10 cellular contexts compared by ENCODE assay signal in genomic region chr20:53080969-53081871, GRCh38.
DNase-seq lines count a peak whose midpoint lies in the region; ATAC-seq, FAIRE-seq and TF ChIP-seq lines count a peak whose summit lies in the region.
"Had no signal": no experiment of that assay in that cellular context is flagged by ENCODE, and none has a peak within 500 bp of the region (broad histone marks: within the 10 kb centered on the region; RNA-seq: fewer than 3 reads in every experiment).

No MANE protein-coding gene starts in this region.

- H2AFZ ChIP-seq in HepG2 (ENCODE audit: low read length) = no peak overlapping the region

- H3K27me3 ChIP-seq in heart right ventricle (no peaks in the 10 kb centered on the region), HepG2 (ENCODE audit: control insufficient read depth in 1 of 2, insufficient read depth in 2 of 2, low read length in 2 of 2) (no peaks in the 10 kb centered on the region)

- H3K4me1 Mint-ChIP-seq in activated naive CD4-positive, alpha-beta T cell treated with anti-CD3 and anti-CD28 coated beads for 36 hours (ENCODE audit: low read depth) = peaks cover 44% of the 10 kb centered on the region

- no peak for TF ChIP-seq RAD21 in HepG2 (CRISPR knock-in tag; IDR thresholded peaks at IDR 0.05)

- peak overlapping the region in 6 of 10 donors; percentile 2 to 59 (median 16) for H3K27ac ChIP-seq in heart right ventricle
- peak overlapping the region; percentile 85 for H3K27ac ChIP-seq in HepG2 (ENCODE audit: extremely low read length, insufficient read depth, low read length)

- POLR2A ChIA-PET in HepG2 (lab: Yijun Ruan, JAX) = interaction anchor here (0.6 to 2.9 kb wide), 9 partner anchors 9 to 1114 kb away, joined by 3 to 23 read pairs (median 4); no protein-coding TSS in a partner anchor

- peak overlapping the region; percentile 65 for H3K4me2 ChIP-seq in HepG2 (ENCODE audit: low read depth, low read length)

- DNase-seq in heart right ventricle = no peak
- DNase-seq in Right ventricle myocardium inferior (ENCODE audit: missing footprints) = no peak
- DNase-seq in activated naive CD4-positive, alpha-beta T cell treated with anti-CD3 and anti-CD28 coated beads for 36 hours = peak; percentile 67
- DNase-seq in HepG2 (ENCODE audit: low spot score) = peak; percentile 99
- no peak for DNase-seq in amygdala (lab: John Stamatoyannopoulos, UW)
- DNase-seq: NCI-H2171 treated with DMSO at 0.1 percent for 48 hours had no signal

- intact Hi-C loops in heart right ventricle (cut with DNase I) (no loop called here), Right ventricle myocardium inferior (cut with DNase I) (no loop called here), HepG2 (cut with micrococcal nuclease; ENCODE audit: unreplicated experiment) (loop anchor here (2.0 kb wide), 2 partner anchors 108 to 156 kb away; partner anchors contain the start of gene TSHZ2)
- intact Hi-C loops in activated naive CD4-positive, alpha-beta T cell treated with anti-CD3 and anti-CD28 coated beads for 36 hours (cut with micrococcal nuclease) = no loop called here

- no peaks in the 10 kb centered on the region for H3K79me2 ChIP-seq in HepG2 (ENCODE audit: insufficient read depth, low read length)

- TF ChIP-seq CTCF in heart right ventricle (IDR thresholded peaks at IDR 0.05) (no peak), HepG2 (CRISPR knock-in tag; IDR thresholded peaks at IDR 0.05) (no peak)

- 81 to 84% methylated on average over 10 of the region's 10 CpGs for WGBS in heart right ventricle, 2 donors
- 15% methylated on average over 10 of the region's 10 CpGs for WGBS in HepG2 (ENCODE audit: low lambda C conversion rate)

- TF ChIP-seq POLR2A in HepG2 (IDR thresholded peaks at IDR 0.05; ENCODE audit: insufficient read depth in 1 of 2, low read depth in 2 of 2, low read length in 2 of 2) = peak in 1 of 2 experiments; percentile 42; a peak in 1 of 4 replicates

- peak overlapping the region; percentile 44 for H3K4me3 Mint-ChIP-seq in activated naive CD4-positive, alpha-beta T cell treated with anti-CD3 and anti-CD28 coated beads for 36 hours
- H3K4me3 Mint-ChIP-seq: stimulated activated naive CD8-positive, alpha-beta T cell treated with anti-CD3 and anti-CD28 coated beads, Interleukin-15, Interleukin-2, amounts not matched to agents 100 ng/mL and 50 ng/mL, for 24 hours had no signal

- no peaks in the 10 kb centered on the region for H3K36me3 ChIP-seq in heart right ventricle
- no peaks in the 10 kb centered on the region for H3K36me3 ChIP-seq in HepG2 (replicated peaks in 1 of 2; ENCODE audit: control insufficient read depth in 1 of 2, insufficient read depth in 2 of 2, low read length in 2 of 2)

- no peak overlapping the region for H3K4me3 ChIP-seq in heart right ventricle
- peak overlapping the region; percentile 36 to 51 (median 40); a peak in 4 of 6 replicates for H3K4me3 ChIP-seq in HepG2 (replicated peaks in 1 of 3; ENCODE audit: insufficient read depth in 1 of 3, low read depth in 2 of 3, low read length in 3 of 3)

- H3K36me3 Mint-ChIP-seq in activated naive CD4-positive, alpha-beta T cell treated with anti-CD3 and anti-CD28 coated beads for 36 hours (ENCODE audit: low read depth) = peaks cover 11% of the 10 kb centered on the region

- CTCF ChIA-PET in activated naive CD4-positive, alpha-beta T cell treated with anti-CD3 and anti-CD28 coated beads for 36 hours (lab: Charles Lee) = no interaction called here
- CTCF ChIA-PET in HepG2 (lab: Yijun Ruan, JAX; ENCODE audit: low intra/inter-chr PET ratio, low total read pairs) = no interaction called here

- peaks cover 0 to 51% (median 33%) of the 10 kb centered on the region in 9 donors for H3K4me1 ChIP-seq in heart right ventricle
- H3K4me1 ChIP-seq in HepG2 (ENCODE audit: insufficient read depth, low read length) = peaks cover 77% of the 10 kb centered on the region

- FAIRE-seq in HepG2 (lab: Jason Lieb, UNC) = peak; percentile 93

- ATAC-seq in heart right ventricle (peak in 1 of 8 donors; percentile 39), Right ventricle myocardium inferior (no peak), HepG2 (peak; percentile 90), HG02588 (IDR thresholded peaks at IDR 0.05; ENCODE audit: unreplicated experiment) (no peak), HG03571 (IDR thresholded peaks at IDR 0.05; ENCODE audit: unreplicated experiment) (no peak), HG03354 (IDR thresholded peaks at IDR 0.05; ENCODE audit: poor library complexity, severe bottlenecking, unreplicated experiment) (no peak)

- H3K27ac Mint-ChIP-seq in activated naive CD4-positive, alpha-beta T cell treated with anti-CD3 and anti-CD28 coated beads for 36 hours = peak overlapping the region; percentile 81
- H3K27ac Mint-ChIP-seq: stimulated activated naive CD8-positive, alpha-beta T cell treated with anti-CD3 and anti-CD28 coated beads, Interleukin-15, Interleukin-2, amounts not matched to agents 100 ng/mL and 50 ng/mL, for 24 hours had no signal

- H3K9me3 ChIP-seq in heart right ventricle (no peaks in the 10 kb centered on the region), HepG2 (ENCODE audit: low read length) (no peaks in the 10 kb centered on the region)

- H3K9ac ChIP-seq in HepG2 (ENCODE audit: insufficient read depth, low read depth, low read length) = peak overlapping the region; percentile 68

- H4K20me1 ChIP-seq in HepG2 (ENCODE audit: insufficient read depth, low read length) = no peaks in the 10 kb centered on the region

- TF ChIP-seq EP300 in HepG2 (IDR thresholded peaks at IDR 0.05; ENCODE audit: low read depth in 2 of 2, low read length in 2 of 2) = peak; percentile 80 to 95
- peak; percentile 96 for TF ChIP-seq EP300 in HepG2 (CRISPR knock-in tag; IDR thresholded peaks at IDR 0.05; ENCODE audit: borderline replicate concordance)

- BruUV-seq in HepG2 (replicated peaks; lab: Mats Ljungman, UMichigan) = TSS peak; percentile 81

- no peaks in the 10 kb centered on the region for H3K9me3 Mint-ChIP-seq in activated naive CD4-positive, alpha-beta T cell treated with anti-CD3 and anti-CD28 coated beads for 36 hours
- H3K9me3 Mint-ChIP-seq: stimulated activated naive CD8-positive, alpha-beta T cell treated with anti-CD3 and anti-CD28 coated beads, Interleukin-15, Interleukin-2, amounts not matched to agents 100 ng/mL and 50 ng/mL, for 24 hours had no signal

- no peaks in the 10 kb centered on the region for H3K27me3 Mint-ChIP-seq in activated naive CD4-positive, alpha-beta T cell treated with anti-CD3 and anti-CD28 coated beads for 36 hours (ENCODE audit: low read depth)
- H3K27me3 Mint-ChIP-seq: stimulated activated naive CD8-positive, alpha-beta T cell treated with anti-CD3 and anti-CD28 coated beads, Interleukin-15, Interleukin-2, amounts not matched to agents 100 ng/mL and 50 ng/mL, for 24 hours had no signal

- in situ Hi-C loops in HepG2 (cut with HindIII; ENCODE audit: extremely low pct_ligation_motif_present, low pct_unique_long_range_greater_than_20kb) = loop anchor here (25.0 kb wide), 1 partner anchor 1131 kb away; the partner anchor contains the start of gene PFDN4

TF ChIP-seq in HepG2, 621 proteins besides CTCF, POLR2A, EP300 and RAD21 (continues in another document):
- TF ChIP-seq ZMAT3 (CRISPR knock-in tag; conservative IDR thresholded peaks at IDR 0.05) (peak; percentile 85), REPIN1 (CRISPR knock-in tag; IDR thresholded peaks at IDR 0.05; ENCODE audit: borderline replicate concordance, low read depth) (no peak), MXD4 (CRISPR knock-in tag; IDR thresholded peaks at IDR 0.05) (no peak), ZNF713 (CRISPR knock-in tag; IDR thresholded peaks at IDR 0.05) (0 out of 2 replicates have a peak, but pooled peaks have one; percentile 84), ZMYM4 (CRISPR knock-in tag; IDR thresholded peaks at IDR 0.05) (peak; percentile 91), SIN3B (IDR thresholded peaks at IDR 0.05; ENCODE audit: low read length) (no peak), PLRG1 (conservative IDR thresholded peaks at IDR 0.05) (no peak), JDP2 (CRISPR knock-in tag; IDR thresholded peaks at IDR 0.05; ENCODE audit: borderline replicate concordance) (no peak; the same call in 1 of the 2 replicates), MED8 (CRISPR knock-in tag; IDR thresholded peaks at IDR 0.05; ENCODE audit: insufficient replicate concordance) (no peak), MYNN (CRISPR knock-in tag; IDR thresholded peaks at IDR 0.05; ENCODE audit: low read depth) (no peak), ZNF552 (CRISPR knock-in tag; IDR thresholded peaks at IDR 0.05; ENCODE audit: borderline replicate concordance) (no peak), GTF2F1 (IDR thresholded peaks at IDR 0.05; ENCODE audit: low read length) (no peak), ZNF331 (CRISPR knock-in tag; IDR thresholded peaks at IDR 0.05) (peak; percentile 98), FOXP4 (CRISPR knock-in tag; IDR thresholded peaks at IDR 0.05) (peak; percentile 99), HNF4A (CRISPR knock-in tag; IDR thresholded peaks at IDR 0.05) (peak; percentile 84), NFRKB (IDR thresholded peaks at IDR 0.05) (no peak), HHEX (CRISPR knock-in tag; IDR thresholded peaks at IDR 0.05) (peak; percentile 68; the same call in 1 of the 2 replicates), ZBTB1 (CRISPR knock-in tag; IDR thresholded peaks at IDR 0.05; ENCODE audit: borderline replicate concordance) (no peak)

Comparison
In these comparisons a context has a peak if more than half of its experiments do, and no peak if none do; other contexts are left out.
1. DNase-seq: peak in activated naive CD4-positive, alpha-beta T cell treated with anti-CD3 and anti-CD28 coated beads for 36 hours (single experiment) and HepG2 (single experiment); none in heart right ventricle (0 of 2), Right ventricle myocardium inferior (single experiment) and amygdala (0 of 56).
2. H3K4me3 ChIP-seq: peak in HepG2 (3 of 3); none in heart right ventricle (0 of 10).